9 cellular contexts compared by ENCODE assay signal in genomic region chr10:69389827-69390490, GRCh38. TPM values are rescaled to one million over a fixed set of nuclear protein-coding genes. Genes with fewer than 3 reads are reported as not detected.
DNase-seq lines count a peak whose midpoint lies in the region; ATAC-seq lines count a peak whose summit lies in the region.
"Had no signal": no experiment of that assay in that cellular context is flagged by ENCODE, and none has a peak within 500 bp of the region (broad histone marks: within the 10 kb centered on the region; RNA-seq: fewer than 3 reads in every experiment).

No MANE protein-coding gene starts in this region.

- H3K4me2 ChIP-seq in BLaER1, result peak overlapping the region; percentile 60

- peaks cover 66% of the 10 kb centered on the region for H3K36me3 Mint-ChIP-seq in activated CD8-positive, alpha-beta T cell treated with anti-CD3 and anti-CD28 coated beads, Interleukin-2, amount 10 ng/mL, durations not matched to agents 7 days and 5 days (ENCODE audit: low read depth)

- H3K27me3 Mint-ChIP-seq in activated CD8-positive, alpha-beta T cell treated with anti-CD3 and anti-CD28 coated beads, Interleukin-2, amount 10 ng/mL, durations not matched to agents 7 days and 5 days (ENCODE audit: low read depth), result no peaks in the 10 kb centered on the region

- DNase-seq in HPDE6-E6E7 (ENCODE audit: extremely low spot score) (peak; percentile 69), DMS114 treated with DMSO at 0.1 percent for 48 hours (lab: John Stamatoyannopoulos, UW; ENCODE audit: unreplicated experiment) (no peak)
- DNase-seq in activated CD8-positive, alpha-beta T cell treated with anti-CD3 and anti-CD28 coated beads, Interleukin-2, amount 10 ng/mL, durations not matched to agents 7 days and 5 days, result peak; percentile 53
- DNase-seq in stimulated activated naive CD4-positive, alpha-beta T cell treated with Interleukin-2 at 50 U/mL for 16 hours (lab: John Stamatoyannopoulos, UW), result no peak

- H3K4me1 ChIP-seq in BLaER1 (peaks cover 23% of the 10 kb centered on the region), iPS-18a (ENCODE audit: control insufficient read depth, low read depth, low read length) (peaks cover 24% of the 10 kb centered on the region)

- H3K4me3 Mint-ChIP-seq in activated CD8-positive, alpha-beta T cell treated with anti-CD3 and anti-CD28 coated beads, Interleukin-2, amount 10 ng/mL, durations not matched to agents 7 days and 5 days, result no peak overlapping the region

- H3K9me3 Mint-ChIP-seq in activated CD8-positive, alpha-beta T cell treated with anti-CD3 and anti-CD28 coated beads, Interleukin-2, amount 10 ng/mL, durations not matched to agents 7 days and 5 days (ENCODE audit: insufficient read depth), result no peaks in the 10 kb centered on the region

- peaks cover 83% of the 10 kb centered on the region for H3K36me3 ChIP-seq in BLaER1
- H3K36me3 ChIP-seq in iPS-18a (ENCODE audit: control insufficient read depth, low read depth, low read length), result peaks cover 31% of the 10 kb centered on the region

- H3K27me3 ChIP-seq in BLaER1, result no peaks in the 10 kb centered on the region
- H3K27me3 ChIP-seq in iPS-18a (ENCODE audit: control insufficient read depth, insufficient read depth, low read length), result no peaks in the 10 kb centered on the region

- H3K9me3 ChIP-seq in BLaER1 (no peaks in the 10 kb centered on the region), iPS-18a (ENCODE audit: control insufficient read depth, low read depth, low read length) (no peaks in the 10 kb centered on the region)

- H3K9ac ChIP-seq in BLaER1 (peak overlapping the region; percentile 54; the same call in 1 of the 2 replicates), iPS-18a (ENCODE audit: low read length) (no peak overlapping the region)

- peak overlapping the region; percentile 68 for H3K27ac Mint-ChIP-seq in activated CD8-positive, alpha-beta T cell treated with anti-CD3 and anti-CD28 coated beads, Interleukin-2, amount 10 ng/mL, durations not matched to agents 7 days and 5 days

- H3K27ac ChIP-seq in BLaER1 (peak overlapping the region; percentile 46; the same call in 1 of the 2 replicates), iPS-18a (ENCODE audit: low read length) (peak overlapping the region; percentile 4)

- peaks cover 29% of the 10 kb centered on the region for H3K4me1 Mint-ChIP-seq in activated CD8-positive, alpha-beta T cell treated with anti-CD3 and anti-CD28 coated beads, Interleukin-2, amount 10 ng/mL, durations not matched to agents 7 days and 5 days (ENCODE audit: low read depth)

- POLR2A ChIA-PET in activated CD8-positive, alpha-beta T cell treated with anti-CD3 and anti-CD28 coated beads, Interleukin-2, amount 10 ng/mL, durations not matched to agents 7 days and 5 days (lab: Charles Lee), result interaction anchor here (1.3 kb wide), 2 partner anchors 147 to 152 kb away, joined by 3 read pairs; no protein-coding TSS in a partner anchor

- CTCF ChIA-PET in activated CD8-positive, alpha-beta T cell treated with anti-CD3 and anti-CD28 coated beads, Interleukin-2, amount 10 ng/mL, durations not matched to agents 7 days and 5 days (lab: Charles Lee), result interaction anchor here (0.8 to 7.4 kb wide), 6 partner anchors 14 to 383 kb away, joined by 3 to 173 read pairs (median 6); no protein-coding TSS in a partner anchor

- H3K4me3 ChIP-seq in BLaER1 (no peak overlapping the region), iPS-18a (ENCODE audit: low read length) (no peak overlapping the region)

- H4K20me1 ChIP-seq in BLaER1, result peaks cover 5% of the 10 kb centered on the region; the same call in 1 of the 2 replicates

- ATAC-seq in activated CD8-positive, alpha-beta T cell treated with anti-CD3 and anti-CD28 coated beads, Interleukin-2, amount 10 ng/mL, durations not matched to agents 7 days and 5 days, result peak; percentile 44
- no peak for ATAC-seq in GM19328 (IDR thresholded peaks at IDR 0.05; ENCODE audit: unreplicated experiment)
- no peak for ATAC-seq in HG03139 (IDR thresholded peaks at IDR 0.05; ENCODE audit: unreplicated experiment)

RNA-seq across cellular contexts. Expression of gene TACR2, which starts 26.8 kb away (rescaled TPM):
- total RNA-seq in activated CD8-positive, alpha-beta T cell treated with anti-CD3 and anti-CD28 coated beads, Interleukin-2, amount 10 ng/mL, durations not matched to agents 7 days and 5 days, result not detected
- total RNA-seq: mononuclear cell had no signal

Comparison
In these comparisons a context has a peak if more than half of its experiments do, and no peak if none do; other contexts are left out.
1. DNase-seq: peak in HPDE6-E6E7 (single experiment) and activated CD8-positive, alpha-beta T cell treated with anti-CD3 and anti-CD28 coated beads, Interleukin-2, amount 10 ng/mL, durations not matched to agents 7 days and 5 days (single experiment); none in DMS114 treated with DMSO at 0.1 percent for 48 hours (single experiment) and stimulated activated naive CD4-positive, alpha-beta T cell treated with Interleukin-2 at 50 U/mL for 16 hours (single experiment).